Comparison of ENCODE assay signal across 1 cellular context in genomic region chr16:50520451-50521245, GRCh38.
A peak's percentile ranks its signal among the peaks of the same experiment; 100 is the strongest.
TF ChIP-seq lines count a peak whose summit lies in the region.

No MANE protein-coding gene starts in this region.

TF ChIP-seq in HepG2, 621 proteins besides CTCF, POLR2A, EP300 and RAD21 (continued from another document and continues in another):
- TF ChIP-seq ETS1 (CRISPR knock-in tag; IDR thresholded peaks at IDR 0.05) (no peak), SRSF9 (IDR thresholded peaks at IDR 0.05; ENCODE audit: borderline replicate concordance, insufficient read depth, low read depth, low read length, poor library complexity, severe bottlenecking) (no peak), SMAD1 (CRISPR knock-in tag; IDR thresholded peaks at IDR 0.05; ENCODE audit: borderline replicate concordance, low read depth) (no peak), DDIT3 (CRISPR knock-in tag; IDR thresholded peaks at IDR 0.05) (no peak), ZNF574 (CRISPR knock-in tag; IDR thresholded peaks at IDR 0.05) (peak; percentile 77), ZNF234 (CRISPR knock-in tag; conservative IDR thresholded peaks at IDR 0.05) (no peak), ZNF253 (CRISPR knock-in tag; IDR thresholded peaks at IDR 0.05; ENCODE audit: borderline replicate concordance) (no peak), ZZZ3 (CRISPR knock-in tag; IDR thresholded peaks at IDR 0.05; ENCODE audit: borderline replicate concordance) (no peak), RERE (CRISPR knock-in tag; IDR thresholded peaks at IDR 0.05; ENCODE audit: low read depth) (peak; percentile 92), ZBTB39 (CRISPR knock-in tag; IDR thresholded peaks at IDR 0.05) (no peak), ZNF10 (CRISPR knock-in tag; IDR thresholded peaks at IDR 0.05; ENCODE audit: borderline replicate concordance, low read depth) (no peak), NCOA1 (CRISPR knock-in tag; IDR thresholded peaks at IDR 0.05) (no peak), FOXP4 (CRISPR knock-in tag; IDR thresholded peaks at IDR 0.05) (peak; percentile 98), ZBTB20 (CRISPR knock-in tag; IDR thresholded peaks at IDR 0.05; ENCODE audit: borderline replicate concordance, low read depth) (no peak), YEATS4 (CRISPR knock-in tag; IDR thresholded peaks at IDR 0.05; ENCODE audit: borderline replicate concordance) (no peak), ZNF432 (CRISPR knock-in tag; IDR thresholded peaks at IDR 0.05; ENCODE audit: borderline replicate concordance) (no peak), ZNF558 (CRISPR knock-in tag; IDR thresholded peaks at IDR 0.05; ENCODE audit: borderline replicate concordance) (no peak), ZNF382 (CRISPR knock-in tag; IDR thresholded peaks at IDR 0.05; ENCODE audit: borderline replicate concordance) (no peak), ZNF710 (CRISPR knock-in tag; IDR thresholded peaks at IDR 0.05; ENCODE audit: borderline replicate concordance) (peak; percentile 99), NCOR1 (IDR thresholded peaks at IDR 0.05; ENCODE audit: borderline replicate concordance, low read length) (peak; percentile 94; the same call in 1 of the 2 replicates), ZNF543 (CRISPR knock-in tag; IDR thresholded peaks at IDR 0.05) (peak; percentile 71; the same call in 1 of the 2 replicates), ZNF318 (CRISPR knock-in tag; IDR thresholded peaks at IDR 0.05) (0 out of 2 replicates have a peak, but pooled peaks have one; percentile 58), ZNF530 (CRISPR knock-in tag; IDR thresholded peaks at IDR 0.05; ENCODE audit: low read depth) (no peak), BRCA1 (CRISPR knock-in tag; IDR thresholded peaks at IDR 0.05) (no peak)
